In genomic region chr1:114282751-114283403, GRCh38 we compare ENCODE assay signal across 8 cellular contexts.
DNase-seq lines count a peak whose midpoint lies in the region; ATAC-seq, FAIRE-seq and TF ChIP-seq lines count a peak whose summit lies in the region.

No MANE protein-coding gene starts in this region.

- no peak overlapping the region for H3K27ac Mint-ChIP-seq in Calu3 (ENCODE audit: unreplicated experiment)

- CTCF ChIA-PET in Calu3 (lab: Charles Lee), result interaction anchor here (0.6 to 1.5 kb wide), 9 partner anchors 9 to 584 kb away, joined by 3 to 24 read pairs (median 4); partner anchors contain the start of gene OLFML3
- CTCF ChIA-PET in endothelial cell of umbilical vein (lab: Charles Lee), result interaction anchor here (0.6 to 5.4 kb wide), 64 partner anchors 9 to 1104 kb away, joined by 3 to 271 read pairs (median 4); partner anchors contain the start of genes AMPD1, AP4B1, DENND2C and OLFML3

- no peak overlapping the region for H3K9ac ChIP-seq in endothelial cell of umbilical vein (replicated peaks; ENCODE audit: extremely low read depth, insufficient read depth, low read length)

- H3K36me3 ChIP-seq in endothelial cell of umbilical vein (ENCODE audit: control insufficient read depth in 2 of 2, extremely low read depth in 1 of 2, insufficient read depth in 2 of 2, low read length in 2 of 2) (no peaks in the 10 kb centered on the region), mucosa of descending colon (ENCODE audit: low read depth) (no peaks in the 10 kb centered on the region)

- no TSS peak for BruUV-seq in Calu3 (replicated peaks; lab: Mats Ljungman, UMichigan)
- BruUV-seq in endothelial cell of umbilical vein (replicated peaks; lab: Mats Ljungman, UMichigan), result no TSS peak

- DNase-seq in Calu3 (peak; percentile 76), HUDEP-2 (lab: John Stamatoyannopoulos, UW; ENCODE audit: unreplicated experiment in 76 of 76) (peak in 70 of 76 experiments; percentile 11 to 84 (median 58)), NOMO-1 treated with dmso at 0.1 percent for 144 hours (lab: John Stamatoyannopoulos, UW; ENCODE audit: unreplicated experiment) (peak; percentile 83), endothelial cell of umbilical vein (ENCODE audit: low read depth, low spot score) (peak; percentile 74), mucosa of descending colon (peak; percentile 77 to 94 (median 86))
- DNase-seq in activated CD8-positive, alpha-beta memory T cell treated with anti-CD3 and anti-CD28 coated beads for 48 hours (ENCODE audit: low read depth in 2 of 3, low spot score in 2 of 3), result peak; percentile 56 to 70 (median 67)
- DNase-seq in stimulated activated CD8-positive, alpha-beta memory T cell treated with anti-CD3 and anti-CD28 coated beads, Interleukin-7, amount 100 ng/mL, for 1 hour (ENCODE audit: low read depth in 2 of 2), result peak; percentile 60 to 70

- POLR2A ChIA-PET in endothelial cell of umbilical vein (lab: Charles Lee), result no interaction called here

- no peak for TF ChIP-seq POLR2A in endothelial cell of umbilical vein (IDR thresholded peaks at IDR 0.05; ENCODE audit: low read depth, low read length)

- H3K27ac ChIP-seq in endothelial cell of umbilical vein (ENCODE audit: insufficient read depth, low read depth, low read length), result no peak overlapping the region

- no peak overlapping the region for H3K4me2 ChIP-seq in endothelial cell of umbilical vein (ENCODE audit: insufficient read depth, low read length)

- no peaks in the 10 kb centered on the region for H3K4me1 Mint-ChIP-seq in Calu3 (ENCODE audit: low read depth, unreplicated experiment)

- H3K36me3 Mint-ChIP-seq in Calu3 (ENCODE audit: insufficient read depth, unreplicated experiment), result no peaks in the 10 kb centered on the region

- H3K79me2 ChIP-seq in endothelial cell of umbilical vein (ENCODE audit: control insufficient read depth, insufficient read depth, low read length), result no peaks in the 10 kb centered on the region

- peaks cover 2 to 6% of the 10 kb centered on the region in 2 experiments for H3K27me3 ChIP-seq in endothelial cell of umbilical vein (ENCODE audit: control insufficient read depth in 2 of 2, insufficient read depth in 2 of 2, low read length in 2 of 2)

- no peak overlapping the region for H3K4me3 Mint-ChIP-seq in Calu3 (ENCODE audit: low read depth, unreplicated experiment)

- dilution Hi-C loops in endothelial cell of umbilical vein (cut with MboI; ENCODE audit: extremely low pct_ligation_motif_present, low sequenced_read_pairs), result no loop called here

- no peak overlapping the region for H2AFZ ChIP-seq in endothelial cell of umbilical vein (ENCODE audit: low read depth, low read length)

- H3K4me3 ChIP-seq in endothelial cell of umbilical vein (replicated peaks in 1 of 3; ENCODE audit: insufficient read depth in 1 of 3, low read depth in 1 of 3, low read length in 3 of 3) (no peak overlapping the region), mucosa of descending colon (no peak overlapping the region)

- no peaks in the 10 kb centered on the region for H3K9me3 ChIP-seq in endothelial cell of umbilical vein (replicated peaks; ENCODE audit: control insufficient read depth, insufficient read depth, low read length)
- no peaks in the 10 kb centered on the region for H3K9me3 ChIP-seq in mucosa of descending colon

- H4K20me1 ChIP-seq in endothelial cell of umbilical vein (replicated peaks; ENCODE audit: control insufficient read depth, extremely low read depth, insufficient read depth, low read length), result no peaks in the 10 kb centered on the region

- peaks cover 13% of the 10 kb centered on the region for H3K27me3 Mint-ChIP-seq in Calu3 (ENCODE audit: unreplicated experiment)

- TF ChIP-seq CTCF in Calu3 (IDR thresholded peaks at IDR 0.05; ENCODE audit: unreplicated experiment), result peak; percentile 68
- TF ChIP-seq CTCF in endothelial cell of umbilical vein (IDR thresholded peaks at IDR 0.05; ENCODE audit: extremely low read depth in 1 of 2, insufficient read depth in 1 of 2, low read depth in 1 of 2, low read length in 2 of 2), result peak; percentile 77 to 90
- TF ChIP-seq CTCF in mucosa of descending colon (IDR thresholded peaks at IDR 0.05), result peak; percentile 66

- intact Hi-C loops in Calu3 (cut with micrococcal nuclease; ENCODE audit: unreplicated experiment) (loop anchor here (2.0 to 5.0 kb wide), 2 partner anchors 191 to 304 kb away; partner anchors contain the start of gene OLFML3), endothelial cell of umbilical vein (cut with micrococcal nuclease) (loop anchor here (1.0 to 5.0 kb wide), 3 partner anchors 251 to 446 kb away; no protein-coding TSS in a partner anchor), mucosa of descending colon (cut with DNase I, micrococcal nuclease) (loop anchor here (2.0 to 5.0 kb wide), 2 partner anchors 304 to 306 kb away; partner anchors contain the start of gene OLFML3 (in 2 of the 2))

- no peaks in the 10 kb centered on the region for H3K9me1 ChIP-seq in endothelial cell of umbilical vein (replicated peaks; ENCODE audit: control insufficient read depth, extremely low read depth, insufficient read depth, low read length)

- no peaks in the 10 kb centered on the region for H3K9me3 Mint-ChIP-seq in Calu3 (ENCODE audit: low read depth, unreplicated experiment)

- H3K4me1 ChIP-seq in endothelial cell of umbilical vein (ENCODE audit: control insufficient read depth, extremely low read depth, insufficient read depth, low read length), result no peaks in the 10 kb centered on the region
- no peaks in the 10 kb centered on the region for H3K4me1 ChIP-seq in mucosa of descending colon (ENCODE audit: low read depth)

- FAIRE-seq in endothelial cell of umbilical vein (lab: Jason Lieb, UNC), result peak; percentile 91

- ATAC-seq in GM21367 (IDR thresholded peaks at IDR 0.05; ENCODE audit: unreplicated experiment) (peak; percentile 95), mucosa of descending colon (peak; percentile 97)

TF ChIP-seq in endothelial cell of umbilical vein, 7 proteins besides CTCF, POLR2A, EP300 and RAD21:
- TF ChIP-seq MYC (IDR thresholded peaks at IDR 0.05; ENCODE audit: low read depth, low read length), result no peak
- no peak for TF ChIP-seq MAX (IDR thresholded peaks at IDR 0.05; ENCODE audit: insufficient read depth, insufficient read length)
- no peak for TF ChIP-seq GATA2 (IDR thresholded peaks at IDR 0.05; ENCODE audit: insufficient read depth, insufficient read length, low read depth, low read length)
- no peak for TF ChIP-seq EZH2 (IDR thresholded peaks at IDR 0.05; ENCODE audit: borderline replicate concordance, low read depth, low read length, severe bottlenecking)
- no peak for TF ChIP-seq POLR2AphosphoS5 (IDR thresholded peaks at IDR 0.05; ENCODE audit: insufficient read depth, low read depth, low read length)
- TF ChIP-seq JUN (IDR thresholded peaks at IDR 0.05; ENCODE audit: borderline replicate concordance, insufficient read depth, insufficient read length, low read depth), result no peak
- TF ChIP-seq FOS (IDR thresholded peaks at IDR 0.05; ENCODE audit: borderline replicate concordance, insufficient read depth, low read length), result no peak
